In the genomic region with DNA sequence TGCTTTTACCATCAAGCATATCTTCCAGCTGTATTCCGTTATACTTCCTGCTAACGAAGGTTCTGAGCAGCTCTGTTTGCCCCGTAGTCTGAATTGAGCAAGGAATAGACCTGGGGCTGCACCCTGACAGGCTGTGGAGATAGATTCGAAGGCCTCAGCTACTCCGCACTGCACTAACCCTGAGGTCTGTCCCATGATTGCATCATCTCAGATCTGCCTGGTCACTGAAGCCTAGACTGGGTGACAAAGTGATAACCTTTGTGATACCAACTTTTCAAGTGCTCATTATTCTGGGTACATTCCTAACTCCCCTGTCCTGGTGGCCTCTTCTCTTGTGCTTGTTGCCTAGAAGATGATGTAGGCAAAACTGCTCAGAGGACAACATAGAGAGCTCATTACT, we compare ENCODE assay signal across 21 cellular contexts. TPM values are rescaled to one million over a fixed set of nuclear protein-coding genes. Genes with fewer than 3 reads are reported as not detected.
DNase-seq lines count a peak whose midpoint lies in the region; ATAC-seq, FAIRE-seq and TF ChIP-seq lines count a peak whose summit lies in the region.
"Had no signal": no experiment of that assay in that cellular context is flagged by ENCODE, and none has a peak within 500 bp of the region (broad histone marks: within the 10 kb centered on the region; RNA-seq: fewer than 3 reads in every experiment).

No MANE protein-coding gene starts in this region.

- no peak overlapping the region for H3K9ac ChIP-seq in H1 (replicated peaks in 1 of 4; ENCODE audit: extremely low read depth in 1 of 4, low read depth in 3 of 4, low read length in 3 of 4)
- no peak overlapping the region for H3K9ac ChIP-seq in mesendoderm (ENCODE audit: low read length)

- H3K9me3 ChIP-seq in H1 (ENCODE audit: insufficient read depth in 2 of 2, low read depth in 1 of 2, low read length in 1 of 2), result peaks cover 0 to 8% of the 10 kb centered on the region in 2 experiments; a peak in 1 of 4 replicates
- H3K9me3 ChIP-seq: A549, BE2C, HAP-1 had no signal

- H2AK5ac ChIP-seq in H1 (ENCODE audit: low read depth, low read length) (no peak overlapping the region), mesendoderm (ENCODE audit: low read length) (no peak overlapping the region)

- H4K8ac ChIP-seq in H1 (ENCODE audit: extremely low read depth, insufficient read depth, low read length) (no peak overlapping the region), mesendoderm (ENCODE audit: low read depth, low read length) (no peak overlapping the region)

- no peak overlapping the region for H3K14ac ChIP-seq in H1 (ENCODE audit: insufficient read length)

- no peaks in the 10 kb centered on the region for H3K36me3 ChIP-seq in H1 (ENCODE audit: control insufficient read depth in 2 of 4, insufficient read depth in 4 of 4, low read length in 3 of 4)
- no peaks in the 10 kb centered on the region for H3K36me3 ChIP-seq in mesendoderm (ENCODE audit: control insufficient read depth, insufficient read depth, low read length)
- H3K36me3 ChIP-seq: BE2C, HAP-1 had no signal

- H3K4ac ChIP-seq in H1 (replicated peaks; ENCODE audit: insufficient read length, low read depth, low read length) (no peak overlapping the region), mesendoderm (ENCODE audit: low read depth, low read length) (no peak overlapping the region)

- H3K4me1 Mint-ChIP-seq in glutamatergic neuron (ENCODE audit: low read depth, unreplicated experiment), result peaks cover 12% of the 10 kb centered on the region
- H3K4me1 Mint-ChIP-seq: T-cell had no signal

- no peak for TF ChIP-seq EP300 in H1 (IDR thresholded peaks at IDR 0.05; ENCODE audit: borderline replicate concordance in 1 of 2, low read depth in 2 of 2, low read length in 2 of 2)

- H2BK5ac ChIP-seq in H1 (ENCODE audit: low read depth, low read length) (no peak overlapping the region), mesendoderm (ENCODE audit: low read length) (no peak overlapping the region)

- H3K27me3 Mint-ChIP-seq in glutamatergic neuron (ENCODE audit: unreplicated experiment), result no peaks in the 10 kb centered on the region

- H4K5ac ChIP-seq in H1 (ENCODE audit: insufficient read length, low read depth, low read length), result no peak overlapping the region
- H4K5ac ChIP-seq in mesendoderm (ENCODE audit: low read length), result no peak overlapping the region

- 96% methylated on average over 5 of the region's 5 CpGs; no CpG with 5 or more reads in 1 of the 2 experiments for WGBS in H1 (ENCODE audit: extremely low coverage in 1 of 2, insufficient coverage in 1 of 2, insufficient read length in 1 of 2, insufficient replicate concordance in 2 of 2, low coverage in 1 of 2, low lambda C conversion rate in 2 of 2, missing lambda C conversion rate in 1 of 2), 2 experiments
- WGBS in mesendoderm (ENCODE audit: extremely low coverage, insufficient coverage, low lambda C conversion rate), result no CpG with 5 or more reads among the region's 5 CpGs

- H4K91ac ChIP-seq in H1 (replicated peaks; ENCODE audit: insufficient read length, low read length), result no peak overlapping the region

- no peaks in the 10 kb centered on the region for H3K4me1 ChIP-seq in H1 (replicated peaks in 1 of 4; ENCODE audit: control insufficient read depth in 3 of 4, insufficient read depth in 4 of 4, low read length in 3 of 4)
- no peaks in the 10 kb centered on the region for H3K4me1 ChIP-seq in mesendoderm (ENCODE audit: control insufficient read depth, low read depth, low read length)
- H3K4me1 ChIP-seq: A549, BE2C, HAP-1 had no signal

- no peak overlapping the region for H3K4me2 ChIP-seq in H1 (ENCODE audit: insufficient read depth in 1 of 2, low read depth in 2 of 2, low read length in 2 of 2)
- no peak overlapping the region for H3K4me2 ChIP-seq in mesendoderm (ENCODE audit: low read length)
- H3K4me2 ChIP-seq: A549 had no signal

- no peak for TF ChIP-seq RAD21 in H1 (IDR thresholded peaks at IDR 0.05 in 1 of 2, conservative IDR thresholded peaks at IDR 0.05 in 1 of 2; ENCODE audit: low read depth in 2 of 2, low read length in 2 of 2)

- H2BK12ac ChIP-seq in H1 (ENCODE audit: low read depth, low read length), result no peak overlapping the region

- H3K79me1 ChIP-seq in H1 (ENCODE audit: low read depth, low read length) (no peaks in the 10 kb centered on the region), mesendoderm (ENCODE audit: low read length) (no peaks in the 10 kb centered on the region)

- no peaks in the 10 kb centered on the region for H4K20me1 ChIP-seq in H1 (replicated peaks in 1 of 2; ENCODE audit: control insufficient read depth in 1 of 2, insufficient read depth in 2 of 2, low read length in 2 of 2)

- H2BK20ac ChIP-seq in H1 (ENCODE audit: low read length), result no peak overlapping the region

- H3K27ac ChIP-seq in H1 (ENCODE audit: low read depth, low read length) (no peak overlapping the region), mesendoderm (ENCODE audit: low read depth, low read length) (no peak overlapping the region)
- H3K27ac ChIP-seq: A549 had no signal

- no peak for TF ChIP-seq POLR2A in H1 (IDR thresholded peaks at IDR 0.05; ENCODE audit: control extremely low read depth in 1 of 2, low read depth in 2 of 2, low read length in 2 of 2)

- no peak overlapping the region for H3K4me3 ChIP-seq in H1 (ENCODE audit: extremely low read depth in 1 of 4, insufficient read depth in 2 of 4, low read depth in 3 of 4, low read length in 4 of 4)
- no peak overlapping the region for H3K4me3 ChIP-seq in mesendoderm (ENCODE audit: low read length)
- H3K4me3 ChIP-seq: A549, GM12878, HAP-1 had no signal

- H3K9me3 Mint-ChIP-seq in glutamatergic neuron (ENCODE audit: unreplicated experiment), result no peaks in the 10 kb centered on the region
- H3K9me3 Mint-ChIP-seq: T-cell had no signal

- H3K27me3 ChIP-seq in H1 (replicated peaks in 1 of 4; ENCODE audit: control insufficient read depth in 3 of 4, extremely low read depth in 1 of 4, insufficient read depth in 3 of 4, low read length in 3 of 4) (no peaks in the 10 kb centered on the region), mesendoderm (ENCODE audit: insufficient read depth, low read length, poor library complexity) (no peaks in the 10 kb centered on the region)
- H3K27me3 ChIP-seq: BE2C had no signal

- POLR2A ChIA-PET in H1 (lab: Charles Lee; ENCODE audit: partially characterized antibody), result no interaction called here

- FAIRE-seq in H1 (lab: Jason Lieb, UNC), result no peak
- FAIRE-seq: A549, GM12878 had no signal

- H3K79me2 ChIP-seq in H1 (ENCODE audit: control insufficient read depth in 1 of 2, insufficient read depth in 2 of 2, low read length in 2 of 2), result no peaks in the 10 kb centered on the region
- H3K79me2 ChIP-seq in mesendoderm (ENCODE audit: control insufficient read depth, insufficient read depth, low read length), result no peaks in the 10 kb centered on the region

- H2BK15ac ChIP-seq in H1 (ENCODE audit: low read length), result no peak overlapping the region
- H2BK15ac ChIP-seq in mesendoderm (replicated peaks; ENCODE audit: low read depth), result no peak overlapping the region

- H3K36me3 Mint-ChIP-seq in glutamatergic neuron (ENCODE audit: unreplicated experiment), result no peaks in the 10 kb centered on the region
- H3K36me3 Mint-ChIP-seq: T-cell had no signal

- peak; percentile 48 for DNase-seq in HuH-7 (ENCODE audit: low spot score)
- DNase-seq in OCI-M1 (lab: John Stamatoyannopoulos, UW), result peak; percentile 81
- DNase-seq in H1 (ENCODE audit: low read depth in 1 of 2, low spot score in 2 of 2), result no peak
- DNase-seq in mesendoderm, result peak; percentile 27
- no peak for DNase-seq in NCI-H2029 (lab: John Stamatoyannopoulos, UW)
- no peak for DNase-seq in glutamatergic neuron
- DNase-seq: BE2C, DMS79 treated with DMSO at 0.1 percent for 48 hours, KG1, NCI-H1417, NCI-H187, NCI-H2107, NCI-H446 treated with DMSO at 0.1 percent for 48 hours, NCI-H526 treated with DMSO at 0.1 percent for 48 hours, T-cell had no signal

- no peaks in the 10 kb centered on the region for H3K23me2 ChIP-seq in H1 (ENCODE audit: low read depth, low read length)

- H3K27ac Mint-ChIP-seq in glutamatergic neuron (ENCODE audit: unreplicated experiment), result no peak overlapping the region
- H3K27ac Mint-ChIP-seq: T-cell had no signal

- no peak for ATAC-seq in HG03342 (IDR thresholded peaks at IDR 0.05; ENCODE audit: unreplicated experiment)
- ATAC-seq: A549, GM12878, Panc1, SK-N-SH treated with all-trans-retinoic acid at 6 μM for 48 hours, T-cell had no signal

- no peak for TF ChIP-seq CTCF in H1 (IDR thresholded peaks at IDR 0.05; ENCODE audit: control extremely low read depth in 1 of 3, insufficient read depth in 1 of 3, low read depth in 1 of 3, low read length in 3 of 3)
- TF ChIP-seq CTCF in glutamatergic neuron (IDR thresholded peaks at IDR 0.05; ENCODE audit: partially characterized antibody, unreplicated experiment), result no peak

- no peak overlapping the region for H2AFZ ChIP-seq in H1 (ENCODE audit: low read length)

- CTCF ChIA-PET in H1 (lab: Charles Lee; ENCODE audit: partially characterized antibody), result interaction anchor here (0.8 to 5.5 kb wide), 4 partner anchors 11 to 88 kb away, joined by 3 to 24 read pairs (median 3); no protein-coding TSS in a partner anchor

- H3K18ac ChIP-seq in H1 (ENCODE audit: extremely low read depth, low read length), result no peak overlapping the region; the same call in 1 of the 2 replicates
- no peak overlapping the region for H3K18ac ChIP-seq in mesendoderm (ENCODE audit: low read length)

- H3K4me3 Mint-ChIP-seq in glutamatergic neuron (ENCODE audit: unreplicated experiment), result no peak overlapping the region
- H3K4me3 Mint-ChIP-seq: T-cell had no signal

- H2BK120ac ChIP-seq in H1 (replicated peaks; ENCODE audit: low read depth, low read length) (no peak overlapping the region), mesendoderm (ENCODE audit: low read depth, low read length) (no peak overlapping the region)

- no peak overlapping the region for H3K23ac ChIP-seq in H1 (ENCODE audit: insufficient read length)
- H3K23ac ChIP-seq in mesendoderm (ENCODE audit: low read length), result no peak overlapping the region

- H3K56ac ChIP-seq in H1 (replicated peaks; ENCODE audit: insufficient read length, low read depth, low read length), result no peak overlapping the region
- H3K56ac ChIP-seq in mesendoderm (ENCODE audit: low read length), result no peak overlapping the region

TF ChIP-seq in H1, 55 proteins besides CTCF, POLR2A, EP300 and RAD21 (continues in another document):
- TF ChIP-seq SP1 (IDR thresholded peaks at IDR 0.05; ENCODE audit: low read depth, low read length) (no peak), CEBPB (IDR thresholded peaks at IDR 0.05; ENCODE audit: low read depth, low read length) (peak; percentile 21; the same call in 1 of the 2 replicates)

RNA-seq across cellular contexts. Expression of gene PGRMC1, which starts 29.9 kb away (rescaled TPM):
- total RNA-seq in H1 (2021; fragmentation: NEBNext Ultra II Directional; extraction: Animal tissue kit (Norgen Biotek cat#: 25700)), result 237 and 248 TPM in 2 replicates
- 127 and 148 TPM in 2 replicates for polyA plus RNA-seq in H1 (2011; rRNA removed)
- polyA plus RNA-seq in H1 (2011; cell fraction: cytosol; rRNA removed), result 173 TPM
- 71.2 TPM for polyA plus RNA-seq in H1 (2011; cell fraction: nucleus; rRNA removed)
- polyA plus RNA-seq in H1 (2012, experiment 1 of 2), result 129 to 180 TPM (median 142 TPM) in 4 replicates
- polyA plus RNA-seq in H1 (2012, experiment 2 of 2), result 38.4 TPM
- polyA plus RNA-seq in H1 (2013, experiment 1 of 2), result 273 TPM
- 375 TPM for polyA plus RNA-seq in H1 (2013, experiment 2 of 2)
- polyA minus RNA-seq in H1 (2011; rRNA and poly(A)+ RNA removed), result 73.9 and 74.3 TPM in 2 replicates
- polyA minus RNA-seq in H1 (2011; cell fraction: cytosol; rRNA and poly(A)+ RNA removed), result 133 TPM
- polyA minus RNA-seq in H1 (2011; cell fraction: nucleus; rRNA and poly(A)+ RNA removed), result 53.0 TPM
- 252 TPM for polyA plus RNA-seq in mesendoderm (2013, experiment 1 of 2)
- 246 TPM for polyA plus RNA-seq in mesendoderm (2013, experiment 2 of 2)
- 239 TPM for total RNA-seq in glutamatergic neuron (ENCODE audit: unreplicated experiment)

Comparison
In these comparisons a context has a peak if more than half of its experiments do, and no peak if none do; other contexts are left out.
1. DNase-seq: peak in HuH-7 (single experiment), OCI-M1 (single experiment) and mesendoderm (single experiment); none in H1 (0 of 2), NCI-H2029 (single experiment) and glutamatergic neuron (single experiment).